26 cellular contexts compared by ENCODE assay signal in the genomic region with DNA sequence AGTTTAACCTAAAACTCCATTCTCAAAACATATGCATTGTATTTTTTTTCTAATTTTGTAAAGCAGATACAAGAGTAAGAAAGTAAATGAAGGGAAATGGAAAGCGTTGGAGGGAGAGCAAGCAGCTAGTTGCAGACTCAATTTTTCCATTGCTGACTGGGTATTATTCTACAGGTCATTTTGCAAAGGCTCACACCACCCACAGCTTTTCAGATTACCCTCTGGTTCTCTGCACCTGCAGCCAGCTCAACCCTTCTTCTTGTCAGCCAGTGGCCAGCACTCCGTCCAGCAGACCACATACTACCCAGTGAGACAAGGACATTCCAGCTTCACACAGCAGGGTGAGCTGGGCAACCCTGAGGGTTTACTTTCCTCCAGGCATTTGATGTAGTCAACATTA.
DNase-seq lines count a peak whose midpoint lies in the region; ATAC-seq, FAIRE-seq and TF ChIP-seq lines count a peak whose summit lies in the region.
"Had no signal": no experiment of that assay in that cellular context is flagged by ENCODE, and none has a peak within 500 bp of the region (broad histone marks: within the 10 kb centered on the region; RNA-seq: fewer than 3 reads in every experiment).

No MANE protein-coding gene starts in this region.

- H3K4me2 ChIP-seq in GM12878 (ENCODE audit: control insufficient read depth, insufficient read depth) (no peak overlapping the region), mesenchymal stem cell (ENCODE audit: low read length, poor library complexity, severe bottlenecking) (no peak overlapping the region)

- no peak overlapping the region for H2BK15ac ChIP-seq in mesenchymal stem cell (ENCODE audit: low read depth, poor library complexity, severe bottlenecking)

- no peak overlapping the region for H3K27ac ChIP-seq in GM12878 (ENCODE audit: control insufficient read depth, insufficient read depth)
- H3K27ac ChIP-seq in mesenchymal stem cell (ENCODE audit: low read length, poor library complexity, severe bottlenecking): no peak overlapping the region

- H3K27me3 ChIP-seq in GM12878 (replicated peaks in 1 of 2; ENCODE audit: control insufficient read depth in 2 of 2, insufficient read depth in 2 of 2, low read length in 1 of 2) (no peaks in the 10 kb centered on the region), mesenchymal stem cell (ENCODE audit: control insufficient read depth in 1 of 2, insufficient read depth in 1 of 2, low read length in 2 of 2) (no peaks in the 10 kb centered on the region)
- H3K27me3 ChIP-seq: BE2C, MG63 had no signal

- H2BK5ac ChIP-seq in mesenchymal stem cell (ENCODE audit: low read depth, low read length, poor library complexity, severe bottlenecking): no peak overlapping the region

- no TSS peak for BruUV-seq in GM12878 (replicated peaks; lab: Mats Ljungman, UMichigan)

- CTCF ChIA-PET in GM12878 (lab: Yijun Ruan, JAX): interaction anchor here (1.0 to 2.1 kb wide), 3 partner anchors 12 to 32 kb away, joined by 3 to 7 read pairs (median 5); no protein-coding TSS in a partner anchor

- DNase-seq in GM10266 (ENCODE audit: extremely low spot score) (peak; percentile 28), GM20000 (ENCODE audit: low spot score) (peak; percentile 5), GM12878 (ENCODE audit: low read depth, low spot score) (no peak), mesenchymal stem cell (no peak), iPS-NIHi11 (ENCODE audit: low spot score) (no peak)
- DNase-seq in stimulated activated CD4-positive, alpha-beta T cell treated with anti-CD3 and anti-CD28 coated beads, Interleukin-15, amount 100 ng/mL, for 24 hours: no peak
- DNase-seq: 8988T, ACHN, BE2C, Calu3, DMS79 treated with DMSO at 0.1 percent for 48 hours, GF-D8, IMR-90, KG1, MG63, NCI-H1694 treated with DMSO at 0.1 percent for 48 hours, NCI-H2081, NCI-H226, NCI-H510A, NCI-H748 treated with DMSO at 0.1 percent for 48 hours, SIG-M5 had no signal

- no peak overlapping the region for H4K8ac ChIP-seq in mesenchymal stem cell (ENCODE audit: low read length)

- no peaks in the 10 kb centered on the region for H3K4me1 ChIP-seq in GM12878 (ENCODE audit: control insufficient read depth, insufficient read depth, low read length)
- no peaks in the 10 kb centered on the region for H3K4me1 ChIP-seq in mesenchymal stem cell (ENCODE audit: control insufficient read depth, insufficient read depth, low read depth, low read length)
- H3K4me1 ChIP-seq: BE2C had no signal

- SMC1A ChIA-PET in GM12878 (lab: Charles Lee; ENCODE audit: uncharacterized antibody, unreplicated experiment): interaction anchor here (0.8 to 2.3 kb wide), 7 partner anchors 11 to 32 kb away, joined by 3 to 19 read pairs (median 6); no protein-coding TSS in a partner anchor

- in situ Hi-C loops in GM12878 (cut with MboI): no loop called here

- H3K9ac ChIP-seq in GM12878 (ENCODE audit: control insufficient read depth, insufficient read depth, low read length) (no peak overlapping the region), mesenchymal stem cell (ENCODE audit: low read length) (no peak overlapping the region)

- POLR2A ChIA-PET in GM12878 (lab: Charles Lee): interaction anchor here (0.6 to 1.2 kb wide), 3 partner anchors 27 to 518 kb away, joined by 3 to 6 read pairs (median 4); no protein-coding TSS in a partner anchor

- TF ChIP-seq POLR2A in GM12878 (IDR thresholded peaks at IDR 0.05; ENCODE audit: low read depth, low read length): no peak

- no peak for TF ChIP-seq RAD21 in GM12878 (IDR thresholded peaks at IDR 0.05; ENCODE audit: insufficient read depth, low read depth, low read length)

- H3K36me3 ChIP-seq in GM12878 (ENCODE audit: control insufficient read depth in 2 of 2, insufficient read depth in 2 of 2, low read length in 1 of 2) (no peaks in the 10 kb centered on the region), mesenchymal stem cell (ENCODE audit: control insufficient read depth in 1 of 2, insufficient read depth in 2 of 2, low read depth in 1 of 2, low read length in 2 of 2) (no peaks in the 10 kb centered on the region)
- H3K36me3 ChIP-seq: BE2C, MG63 had no signal

- ATAC-seq in HG03439 (IDR thresholded peaks at IDR 0.05; ENCODE audit: unreplicated experiment) (peak; percentile 37), GM12878 (peak; percentile 61)
- ATAC-seq: SK-N-SH treated with all-trans-retinoic acid at 6 μM for 48 hours had no signal

- H4K20me1 ChIP-seq in GM12878 (ENCODE audit: control insufficient read depth, insufficient read depth): no peaks in the 10 kb centered on the region

- FAIRE-seq in GM12878 (lab: Jason Lieb, UNC): no peak
- FAIRE-seq: GM18507, H54, RCC 7860 had no signal

- 3% methylated on average over 2 of the region's 2 CpGs for WGBS in GM12878 (ENCODE audit: insufficient coverage, insufficient replicate concordance, low lambda C conversion rate, missing lambda C conversion rate)
- WGBS in mesenchymal stem cell: 85% methylated on average over 2 of the region's 2 CpGs

- H3K79me1 ChIP-seq in mesenchymal stem cell (replicated peaks; ENCODE audit: low read length, poor library complexity, severe bottlenecking): no peaks in the 10 kb centered on the region

- no peak overlapping the region for H3K14ac ChIP-seq in mesenchymal stem cell (ENCODE audit: low read length in 2 of 2)

- TF ChIP-seq EP300 in GM12878 (IDR thresholded peaks at IDR 0.05; ENCODE audit: borderline replicate concordance in 1 of 2, control insufficient read depth in 1 of 2, low read depth in 2 of 2, low read length in 2 of 2): no peak

- no peak overlapping the region for H2AFZ ChIP-seq in GM12878 (ENCODE audit: control insufficient read depth, low read depth, low read length)
- no peak overlapping the region for H2AFZ ChIP-seq in mesenchymal stem cell (ENCODE audit: low read depth, low read length)

- RAD21 ChIA-PET in GM12878 (lab: Charles Lee; ENCODE audit: unreplicated experiment): interaction anchor here (1.2 to 1.7 kb wide), 2 partner anchors 26 to 28 kb away, joined by 4 to 7 read pairs; no protein-coding TSS in a partner anchor

- TF ChIP-seq CTCF in GM10266 (IDR thresholded peaks at IDR 0.05; ENCODE audit: control insufficient read depth, insufficient read depth, low read depth, missing control alignments) (no peak), GM20000 (IDR thresholded peaks at IDR 0.05; ENCODE audit: extremely low read depth, missing control alignments) (no peak), GM12878 (IDR thresholded peaks at IDR 0.05 in 2 of 3, conservative IDR thresholded peaks at IDR 0.05 in 1 of 3; ENCODE audit: control insufficient read depth in 2 of 3, extremely low read depth in 1 of 3, insufficient read depth in 1 of 3, low read depth in 3 of 3, low read length in 3 of 3) (no peak)

- no peak overlapping the region for H2BK12ac ChIP-seq in mesenchymal stem cell (ENCODE audit: low read length in 2 of 2)

- no peak overlapping the region for H4K91ac ChIP-seq in mesenchymal stem cell (ENCODE audit: low read length)

- H3K79me2 ChIP-seq in GM12878 (ENCODE audit: control insufficient read depth, insufficient read depth, low read length): no peaks in the 10 kb centered on the region

- intact Hi-C loops in GM12878 (cut with micrococcal nuclease; ENCODE audit: unreplicated experiment): no loop called here

- no peaks in the 10 kb centered on the region for H3K9me3 ChIP-seq in GM12878 (replicated peaks; ENCODE audit: control insufficient read depth, insufficient read depth, low read length)
- H3K9me3 ChIP-seq in mesenchymal stem cell (ENCODE audit: control insufficient read depth, low read length): no peaks in the 10 kb centered on the region
- H3K9me3 ChIP-seq: BE2C, MG63 had no signal

- H2BK120ac ChIP-seq in mesenchymal stem cell (ENCODE audit: low read depth, low read length): no peak overlapping the region

- H3K18ac ChIP-seq in mesenchymal stem cell (ENCODE audit: low read depth in 1 of 2, low read length in 2 of 2): no peak overlapping the region

- no peak overlapping the region for H3K4me3 ChIP-seq in GM12878
- H3K4me3 ChIP-seq in mesenchymal stem cell (ENCODE audit: insufficient read depth in 1 of 2, low read depth in 1 of 2, low read length in 2 of 2): no peak overlapping the region
- H3K4me3 ChIP-seq: MG63 had no signal

- H2AK5ac ChIP-seq in mesenchymal stem cell (ENCODE audit: low read length, severe bottlenecking): no peak overlapping the region

- H3K4ac ChIP-seq in mesenchymal stem cell (ENCODE audit: low read depth in 1 of 2, low read length in 2 of 2): no peak overlapping the region

- H3K23ac ChIP-seq in mesenchymal stem cell (ENCODE audit: low read length in 2 of 2): no peak overlapping the region

TF ChIP-seq in GM12878, 131 proteins besides CTCF, POLR2A, EP300 and RAD21:
- TF ChIP-seq, protein P1, sequence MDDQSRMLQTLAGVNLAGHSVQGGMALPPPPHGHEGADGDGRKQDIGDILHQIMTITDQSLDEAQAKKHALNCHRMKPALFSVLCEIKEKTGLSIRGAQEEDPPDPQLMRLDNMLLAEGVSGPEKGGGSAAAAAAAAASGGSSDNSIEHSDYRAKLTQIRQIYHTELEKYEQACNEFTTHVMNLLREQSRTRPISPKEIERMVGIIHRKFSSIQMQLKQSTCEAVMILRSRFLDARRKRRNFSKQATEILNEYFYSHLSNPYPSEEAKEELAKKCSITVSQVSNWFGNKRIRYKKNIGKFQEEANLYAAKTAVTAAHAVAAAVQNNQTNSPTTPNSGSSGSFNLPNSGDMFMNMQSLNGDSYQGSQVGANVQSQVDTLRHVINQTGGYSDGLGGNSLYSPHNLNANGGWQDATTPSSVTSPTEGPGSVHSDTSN (IDR thresholded peaks at IDR 0.05; ENCODE audit: insufficient replicate concordance, low read depth, low read length): no peak
- peak; percentile 13; the same call in 1 of the 2 replicates for TF ChIP-seq BCL11A (IDR thresholded peaks at IDR 0.05; ENCODE audit: low read depth, low read length)

Comparison
In these comparisons a context has a peak if more than half of its experiments do, and no peak if none do; other contexts are left out.
1. DNase-seq: peak in GM10266 (single experiment) and GM20000 (single experiment); none in GM12878 (single experiment), mesenchymal stem cell (single experiment), iPS-NIHi11 (single experiment) and stimulated activated CD4-positive, alpha-beta T cell treated with anti-CD3 and anti-CD28 coated beads, Interleukin-15, amount 100 ng/mL, for 24 hours (single experiment).